9 cellular contexts compared by ENCODE assay signal in the genomic region with DNA sequence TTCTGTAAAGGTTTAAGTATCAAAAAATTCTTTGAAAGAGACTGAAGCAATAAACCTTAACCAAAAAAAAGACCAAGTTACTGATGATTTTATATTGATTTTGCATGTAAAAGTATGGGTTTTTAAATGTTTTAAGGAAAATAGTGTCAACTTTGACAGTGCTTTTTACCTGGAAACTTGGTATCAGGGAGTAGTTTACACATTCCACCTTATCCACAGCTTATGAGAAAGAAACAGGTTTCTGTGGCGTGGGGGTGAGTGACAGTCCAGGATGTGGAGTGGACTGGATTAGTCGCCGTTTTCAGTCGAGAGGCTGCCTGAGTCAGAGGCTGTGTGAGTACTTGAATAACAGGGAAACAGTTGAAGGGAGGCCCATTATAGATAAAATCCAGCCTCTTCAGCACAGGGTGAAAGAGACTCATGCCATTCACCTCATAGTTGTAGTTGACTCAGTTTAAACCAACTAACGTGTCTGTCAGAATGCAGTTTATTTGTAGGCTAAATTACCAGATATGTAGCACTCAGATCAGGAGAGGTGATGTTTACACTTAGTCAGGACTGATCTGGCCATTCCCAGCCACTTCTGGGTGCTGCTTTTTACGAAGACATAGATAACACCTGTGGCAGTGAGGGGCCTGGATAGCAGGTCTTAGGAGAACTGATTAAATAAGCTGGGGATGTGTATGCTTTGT. TPM values are rescaled to one million over a fixed set of nuclear protein-coding genes. Genes with fewer than 3 reads are reported as not detected.
DNase-seq lines count a peak whose midpoint lies in the region; ATAC-seq and TF ChIP-seq lines count a peak whose summit lies in the region.
"Had no signal": no experiment of that assay in that cellular context is flagged by ENCODE, and none has a peak within 500 bp of the region (broad histone marks: within the 10 kb centered on the region; RNA-seq: fewer than 3 reads in every experiment).

No MANE protein-coding gene starts in this region.

- peak overlapping the region; percentile 88 for H3K27ac Mint-ChIP-seq in activated CD4-positive, alpha-beta T cell treated with anti-CD3 and anti-CD28 coated beads, Interleukin-2, amount 10 ng/mL, durations not matched to agents 24 days and 14 days

- H3K9me3 Mint-ChIP-seq in activated CD4-positive, alpha-beta T cell treated with anti-CD3 and anti-CD28 coated beads, Interleukin-2, amount 10 ng/mL, durations not matched to agents 24 days and 14 days, result peaks cover 3% of the 10 kb centered on the region

- intact Hi-C loops in activated CD4-positive, alpha-beta T cell treated with anti-CD3 and anti-CD28 coated beads, Interleukin-2, amount 10 ng/mL, durations not matched to agents 24 days and 14 days (cut with micrococcal nuclease), result loop anchor here (1.0 to 2.0 kb wide), 6 partner anchors 8 to 127 kb away; no protein-coding TSS in a partner anchor

- H3K4me3 ChIP-seq in esophagus (ENCODE audit: low read depth in 1 of 2, low read length in 2 of 2) (no peak overlapping the region), retinal pigment epithelial cell (ENCODE audit: low read length) (no peak overlapping the region)

- peaks cover 5 to 6% of the 10 kb centered on the region in 2 donors for H3K36me3 ChIP-seq in esophagus (ENCODE audit: control insufficient read depth in 2 of 2, insufficient read depth in 2 of 2, low read length in 1 of 2)

- 35 to 48% methylated on average over 6 of the region's 6 CpGs for WGBS in esophagus, 2 donors

- H3K27me3 ChIP-seq in esophagus (ENCODE audit: control insufficient read depth in 1 of 2, insufficient read depth in 2 of 2, low read length in 2 of 2), result no peaks in the 10 kb centered on the region

- ATAC-seq in left lobe of liver (no peak), GM21528 (IDR thresholded peaks at IDR 0.05; ENCODE audit: low FRiP score, unreplicated experiment) (no peak)

- H3K4me3 Mint-ChIP-seq in activated CD4-positive, alpha-beta T cell treated with anti-CD3 and anti-CD28 coated beads, Interleukin-2, amount 10 ng/mL, durations not matched to agents 24 days and 14 days, result peak overlapping the region; percentile 84

- peaks cover 3 to 5% of the 10 kb centered on the region in 2 donors for H3K4me1 ChIP-seq in esophagus (ENCODE audit: control insufficient read depth in 2 of 2, insufficient read depth in 2 of 2, low read length in 1 of 2)

- DNase-seq in DMS153 (lab: John Stamatoyannopoulos, UW) (peak; percentile 40), DMS153 treated with DMSO at 0.1 percent for 48 hours (lab: John Stamatoyannopoulos, UW; ENCODE audit: unreplicated experiment) (no peak), HK-2 (ENCODE audit: unreplicated experiment) (peak; percentile 46), retinal pigment epithelial cell (ENCODE audit: low read depth) (peak; percentile 64), left lobe of liver (ENCODE audit: low spot score) (no peak)
- peak; percentile 87 for DNase-seq in activated CD4-positive, alpha-beta T cell treated with anti-CD3 and anti-CD28 coated beads, Interleukin-2, amount 10 ng/mL, durations not matched to agents 24 days and 14 days

- peaks cover 73% of the 10 kb centered on the region for H3K4me1 Mint-ChIP-seq in activated CD4-positive, alpha-beta T cell treated with anti-CD3 and anti-CD28 coated beads, Interleukin-2, amount 10 ng/mL, durations not matched to agents 24 days and 14 days

- H3K27ac ChIP-seq in esophagus (ENCODE audit: low read depth in 2 of 2, low read length in 1 of 2), result peak overlapping the region; percentile 74 to 80
- H3K27ac ChIP-seq: 22Rv1 had no signal

- no peak for TF ChIP-seq CTCF in retinal pigment epithelial cell (conservative IDR thresholded peaks at IDR 0.05; ENCODE audit: low read depth, low read length)

- peaks cover 45% of the 10 kb centered on the region for H3K36me3 Mint-ChIP-seq in activated CD4-positive, alpha-beta T cell treated with anti-CD3 and anti-CD28 coated beads, Interleukin-2, amount 10 ng/mL, durations not matched to agents 24 days and 14 days (ENCODE audit: low read depth)

- H3K27me3 Mint-ChIP-seq in activated CD4-positive, alpha-beta T cell treated with anti-CD3 and anti-CD28 coated beads, Interleukin-2, amount 10 ng/mL, durations not matched to agents 24 days and 14 days, result no peaks in the 10 kb centered on the region

- peaks cover 0 to 4% of the 10 kb centered on the region in 2 donors for H3K9me3 ChIP-seq in esophagus (ENCODE audit: control insufficient read depth in 2 of 2, insufficient read depth in 1 of 2, low read depth in 1 of 2, low read length in 1 of 2)

RNA-seq across cellular contexts. Expression of gene GPR183, which starts 0.6 kb away (rescaled TPM):
- 36.8 and 37.1 TPM in 2 replicates for total RNA-seq in activated CD4-positive, alpha-beta T cell treated with anti-CD3 and anti-CD28 coated beads, Interleukin-2, amount 10 ng/mL, durations not matched to agents 24 days and 14 days
- polyA plus RNA-seq in esophagus, result 1 to 10 TPM; 1.5 to 2.2 TPM
- total RNA-seq in left lobe of liver, result 0.70 TPM

RNA-seq across cellular contexts. Expression of gene GPR18, which starts 49.6 kb away (rescaled TPM):
- 5.9 and 6.3 TPM in 2 replicates for total RNA-seq in activated CD4-positive, alpha-beta T cell treated with anti-CD3 and anti-CD28 coated beads, Interleukin-2, amount 10 ng/mL, durations not matched to agents 24 days and 14 days
- under 1 TPM; 0.12 to 0.24 TPM for polyA plus RNA-seq in esophagus
- 0.15 TPM for total RNA-seq in left lobe of liver

Comparison
In these comparisons a context has a peak if more than half of its experiments do, and no peak if none do; other contexts are left out.
1. DNase-seq: peak in DMS153 (single experiment), HK-2 (single experiment), activated CD4-positive, alpha-beta T cell treated with anti-CD3 and anti-CD28 coated beads, Interleukin-2, amount 10 ng/mL, durations not matched to agents 24 days and 14 days (single experiment) and retinal pigment epithelial cell (single experiment); none in DMS153 treated with DMSO at 0.1 percent for 48 hours (single experiment) and left lobe of liver (single experiment).
2. RNA of gene GPR183, which starts 0.6 kb away (total RNA-seq): 36.8 to 37.1 TPM in activated CD4-positive, alpha-beta T cell treated with anti-CD3 and anti-CD28 coated beads, Interleukin-2, amount 10 ng/mL, durations not matched to agents 24 days and 14 days; 0.70 TPM in left lobe of liver (single experiment); every median in the first group is over 10 times any median in the second.